In genomic region chr5:7422719-7423118, GRCh38 we compare ENCODE assay signal across 23 cellular contexts. TPM values are rescaled to one million over a fixed set of nuclear protein-coding genes. Genes with fewer than 3 reads are reported as not detected.
"Had no signal": no experiment of that assay in that cellular context is flagged by ENCODE, and none has a peak within 500 bp of the region (broad histone marks: within the 10 kb centered on the region; RNA-seq: fewer than 3 reads in every experiment).

No MANE protein-coding gene starts in this region.

- DNase-seq: activated CD4-positive, alpha-beta T cell treated with anti-CD3 and anti-CD28 coated beads for 1 hour; activated CD4-positive, alpha-beta T cell treated with anti-CD3 and anti-CD28 coated beads, Interleukin-2, amount 50 U/mL, for 4 hours; activated gamma-delta T cell treated with Interleukin-2 at 50 U/mL for 16 hours; brain microvascular endothelial cell; central memory CD4-positive, alpha-beta T cell; dorsolateral prefrontal cortex; foreskin melanocyte; left lung; sigmoid colon; stimulated activated CD8-positive, alpha-beta memory T cell treated with anti-CD3 and anti-CD28 coated beads, Interleukin-4, amount 100 ng/mL, for 48 hours; stimulated activated naive CD4-positive, alpha-beta T cell; T-helper 2 cell; thyroid gland had no signal

- H3K9me3 ChIP-seq: left lung, sigmoid colon, thyroid gland had no signal

- H3K27ac ChIP-seq: brain microvascular endothelial cell, left lung, parathyroid adenoma, sigmoid colon, thyroid gland, VCaP had no signal

- H3K9me3 Mint-ChIP-seq: activated T-helper 1 cell treated with anti-CD3 and anti-CD28 coated beads, Interleukin-12 subunit alpha, Interleukin-12 subunit beta, Interleukin-2, Interleukin-4 antibody, amounts not matched to agents 30 ng/mL and 10 ng/mL and 1 ng/mL, durations not matched to agents 14 hours and 24 hours and 36 hours; neural crest cell had no signal

- H3K4me3 ChIP-seq: dorsolateral prefrontal cortex, left lung, sigmoid colon, thyroid gland had no signal

- H3K27me3 ChIP-seq: brain microvascular endothelial cell, sigmoid colon, thyroid gland had no signal

- H3K9ac ChIP-seq: parathyroid adenoma had no signal

- H3K27ac Mint-ChIP-seq: activated naive CD4-positive, alpha-beta T cell treated with anti-CD3 and anti-CD28 coated beads, Interleukin-2, amount 50 U/mL, for 72 hours; activated T-helper 1 cell treated with anti-CD3 and anti-CD28 coated beads, Interleukin-12 subunit alpha, Interleukin-12 subunit beta, Interleukin-2, Interleukin-4 antibody, amounts not matched to agents 30 ng/mL and 10 ng/mL and 1 ng/mL, durations not matched to agents 14 hours and 24 hours and 36 hours had no signal

- H3K36me3 ChIP-seq: brain microvascular endothelial cell, left lung, sigmoid colon, thyroid gland had no signal

- H3K79me2 ChIP-seq: parathyroid adenoma had no signal

- H3K4me3 Mint-ChIP-seq: activated T-helper 1 cell treated with anti-CD3 and anti-CD28 coated beads, Interleukin-12 subunit alpha, Interleukin-12 subunit beta, Interleukin-2, Interleukin-4 antibody, amounts not matched to agents 30 ng/mL and 10 ng/mL and 1 ng/mL, durations not matched to agents 14 hours and 24 hours and 36 hours; neural crest cell had no signal

- ATAC-seq: activated naive CD4-positive, alpha-beta T cell treated with anti-CD3 and anti-CD28 coated beads, Interleukin-2, amount 50 U/mL, for 72 hours; left lung had no signal

- H3K4me1 ChIP-seq: left lung, parathyroid adenoma, thyroid gland had no signal

- FAIRE-seq: colon had no signal

- H2AFZ ChIP-seq: parathyroid adenoma had no signal

RNA-seq across cellular contexts. Expression of gene ADCY2, which starts 26.8 kb away (rescaled TPM):
- total RNA-seq: activated CD8-positive, alpha-beta memory T cell treated with anti-CD3 and anti-CD28 coated beads for 36 hours; activated naive CD4-positive, alpha-beta T cell treated with anti-CD3 and anti-CD28 coated beads, Interleukin-2, amount 50 U/mL, for 72 hours; activated T-helper 1 cell treated with anti-CD3 and anti-CD28 coated beads, Interleukin-12 subunit alpha, Interleukin-12 subunit beta, Interleukin-2, Interleukin-4 antibody, amounts not matched to agents 30 ng/mL and 10 ng/mL and 1 ng/mL, durations not matched to agents 14 hours and 24 hours and 36 hours; lung microvascular endothelial cell; myocyte; renal cortical epithelial cell had no signal
